1 cellular context compared by ENCODE assay signal in genomic region chr21:33367309-33367973, GRCh38.
A peak's percentile ranks its signal among the peaks of the same experiment; 100 is the strongest.
TF ChIP-seq lines count a peak whose summit lies in the region.

No MANE protein-coding gene starts in this region.

TF ChIP-seq in H1, 55 proteins besides CTCF, POLR2A, EP300 and RAD21:
- no peak for TF ChIP-seq YY1 (IDR thresholded peaks at IDR 0.05; ENCODE audit: low read depth, low read length)
- TF ChIP-seq BRCA1 (IDR thresholded peaks at IDR 0.05; ENCODE audit: low read depth, low read length) = no peak
- TF ChIP-seq MAX (IDR thresholded peaks at IDR 0.05) = peak; percentile 49; the same call in 1 of the 2 replicates
- TF ChIP-seq USF2 (IDR thresholded peaks at IDR 0.05; ENCODE audit: low read length) = no peak
- peak; percentile 3; the same call in 1 of the 2 replicates for TF ChIP-seq SRF (IDR thresholded peaks at IDR 0.05; ENCODE audit: low read depth, low read length)
- TF ChIP-seq SIN3A (conservative IDR thresholded peaks at IDR 0.05 in 1 of 2, IDR thresholded peaks at IDR 0.05 in 1 of 2; ENCODE audit: low read depth in 1 of 2, low read length in 2 of 2) = no peak
- no peak for TF ChIP-seq SP2 (IDR thresholded peaks at IDR 0.05; ENCODE audit: low read length)
- TF ChIP-seq SP1 (IDR thresholded peaks at IDR 0.05; ENCODE audit: low read depth, low read length) = peak; percentile 49; the same call in 1 of the 2 replicates
- TF ChIP-seq BACH1 (IDR thresholded peaks at IDR 0.05; ENCODE audit: low read length) = no peak
- TF ChIP-seq SIRT6 (IDR thresholded peaks at IDR 0.05; ENCODE audit: low read length) = peak; percentile 68
- 0 out of 2 replicates have a peak, but pooled peaks have one; percentile 26 for TF ChIP-seq TAF1 (IDR thresholded peaks at IDR 0.05; ENCODE audit: low read depth, low read length)
